ENCODE assay signal across 23 cellular contexts in genomic region chr11:30800904-30801303, GRCh38.
DNase-seq lines count a peak whose midpoint lies in the region; ATAC-seq, FAIRE-seq and TF ChIP-seq lines count a peak whose summit lies in the region.
"Had no signal": no experiment of that assay in that cellular context is flagged by ENCODE, and none has a peak within 500 bp of the region (broad histone marks: within the 10 kb centered on the region; RNA-seq: fewer than 3 reads in every experiment).

No MANE protein-coding gene starts in this region.

- H2AFZ ChIP-seq in HepG2 (ENCODE audit: low read length) = no peak overlapping the region

- H3K4me2 ChIP-seq in HepG2 (ENCODE audit: low read depth, low read length) = no peak overlapping the region
- H3K4me2 ChIP-seq: BLaER1 had no signal

- no peaks in the 10 kb centered on the region for H3K79me2 ChIP-seq in HepG2 (ENCODE audit: insufficient read depth, low read length)

- peaks cover 2 to 28% (median 19%) of the 10 kb centered on the region in 4 donors for H3K4me1 ChIP-seq in liver (ENCODE audit: control insufficient read depth in 4 of 4, insufficient read depth in 4 of 4, low read length in 3 of 4)
- peaks cover 8% of the 10 kb centered on the region; the same call in 1 of the 2 replicates for H3K4me1 ChIP-seq in HepG2 (ENCODE audit: insufficient read depth, low read length)
- H3K4me1 ChIP-seq in psoas muscle = peaks cover 8% of the 10 kb centered on the region
- H3K4me1 ChIP-seq: BE2C, BLaER1 had no signal

- TF ChIP-seq EP300 in HepG2 (IDR thresholded peaks at IDR 0.05; ENCODE audit: low read depth in 2 of 2, low read length in 2 of 2) (no peak), HepG2 (CRISPR knock-in tag; IDR thresholded peaks at IDR 0.05; ENCODE audit: borderline replicate concordance) (no peak)

- H3K4me3 ChIP-seq in liver (ENCODE audit: low read depth in 1 of 3, low read length in 3 of 3) (no peak overlapping the region), HepG2 (replicated peaks in 1 of 3; ENCODE audit: insufficient read depth in 1 of 3, low read depth in 2 of 3, low read length in 3 of 3) (no peak overlapping the region), psoas muscle (no peak overlapping the region)
- H3K4me3 ChIP-seq: BLaER1 had no signal

- no peak for TF ChIP-seq POLR2A in HepG2 (IDR thresholded peaks at IDR 0.05; ENCODE audit: insufficient read depth in 1 of 2, low read depth in 2 of 2, low read length in 2 of 2)

- H3K27me3 ChIP-seq in liver (ENCODE audit: control insufficient read depth in 4 of 4, insufficient read depth in 4 of 4, low read length in 3 of 4) (no peaks in the 10 kb centered on the region), HepG2 (ENCODE audit: control insufficient read depth in 1 of 2, insufficient read depth in 2 of 2, low read length in 2 of 2) (no peaks in the 10 kb centered on the region), psoas muscle (ENCODE audit: insufficient read depth in 3 of 3, low read length in 2 of 3) (no peaks in the 10 kb centered on the region)
- H3K27me3 ChIP-seq: BE2C, BLaER1 had no signal

- CTCF ChIA-PET in HepG2 (lab: Yijun Ruan, JAX; ENCODE audit: low intra/inter-chr PET ratio, low total read pairs) = no interaction called here

- no peaks in the 10 kb centered on the region for H4K20me1 ChIP-seq in HepG2 (ENCODE audit: insufficient read depth, low read length)
- H4K20me1 ChIP-seq: BLaER1 had no signal

- FAIRE-seq in HepG2 (lab: Jason Lieb, UNC) = no peak
- FAIRE-seq in RCC 7860 (lab: Jason Lieb, UNC) = no peak
- FAIRE-seq: A204.1, G401.6, GM12891, GM18507 had no signal

- BruUV-seq in HepG2 (replicated peaks; lab: Mats Ljungman, UMichigan) = no TSS peak

- no peak for DNase-seq in HepG2 (ENCODE audit: low spot score)
- no peak for DNase-seq in left lobe of liver (ENCODE audit: low spot score)
- no peak for DNase-seq in psoas muscle
- no peak for DNase-seq in RCC 7860 (ENCODE audit: low spot score)
- no peak for DNase-seq in DMS153 treated with DMSO at 0.1 percent for 48 hours (lab: John Stamatoyannopoulos, UW; ENCODE audit: unreplicated experiment)
- DNase-seq: 8988T; ACHN; BE2C; C1 segment of cervical spinal cord; CD4-positive, alpha-beta memory T cell; CD4-positive, CD25-positive, alpha-beta regulatory T cell; CD8-positive, alpha-beta memory T cell; COR-L47; DMS 273 treated with DMSO at 0.1 percent for 48 hours; DMS153; DMS79 treated with DMSO at 0.1 percent for 48 hours; GF-D8 had no signal

- intact Hi-C loops in HepG2 (cut with micrococcal nuclease; ENCODE audit: unreplicated experiment) (no loop called here), psoas muscle (cut with DNase I) (no loop called here)

- H3K9ac ChIP-seq in liver (ENCODE audit: low read depth in 1 of 2, low read length in 2 of 2) = no peak overlapping the region
- no peak overlapping the region for H3K9ac ChIP-seq in HepG2 (ENCODE audit: insufficient read depth, low read depth, low read length)
- H3K9ac ChIP-seq: BLaER1 had no signal

- TF ChIP-seq CTCF in liver (IDR thresholded peaks at IDR 0.05; ENCODE audit: low read depth, low read length, missing input control) (no peak), HepG2 (CRISPR knock-in tag; IDR thresholded peaks at IDR 0.05) (no peak), psoas muscle (IDR thresholded peaks at IDR 0.05) (no peak)

- H3K36me3 ChIP-seq in liver (ENCODE audit: control insufficient read depth in 4 of 4, insufficient read depth in 3 of 4, low read depth in 1 of 4, low read length in 3 of 4) (no peaks in the 10 kb centered on the region), HepG2 (replicated peaks in 1 of 2; ENCODE audit: control insufficient read depth in 1 of 2, insufficient read depth in 2 of 2, low read length in 2 of 2) (no peaks in the 10 kb centered on the region), psoas muscle (ENCODE audit: insufficient read depth in 1 of 2, low read depth in 1 of 2) (no peaks in the 10 kb centered on the region)
- H3K36me3 ChIP-seq: BE2C, BLaER1 had no signal

- no peak for TF ChIP-seq RAD21 in liver (IDR thresholded peaks at IDR 0.05)
- TF ChIP-seq RAD21 in HepG2 (CRISPR knock-in tag; IDR thresholded peaks at IDR 0.05) = no peak

- ATAC-seq in HepG2 = no peak
- peak; percentile 71 for ATAC-seq in left lobe of liver
- ATAC-seq in psoas muscle = no peak

- POLR2A ChIA-PET in HepG2 (lab: Yijun Ruan, JAX) = no interaction called here

- H3K9me3 ChIP-seq in liver (ENCODE audit: control insufficient read depth in 4 of 4, low read length in 3 of 4) (no peaks in the 10 kb centered on the region), HepG2 (ENCODE audit: low read length) (no peaks in the 10 kb centered on the region), psoas muscle (peaks cover 1% of the 10 kb centered on the region)
- H3K9me3 ChIP-seq: BE2C, BLaER1 had no signal

- in situ Hi-C loops in HepG2 (cut with HindIII; ENCODE audit: extremely low pct_ligation_motif_present, low pct_unique_long_range_greater_than_20kb) = no loop called here

- H3K27ac ChIP-seq in liver (ENCODE audit: low read depth in 1 of 2, low read length in 2 of 2) (no peak overlapping the region), HepG2 (ENCODE audit: extremely low read length, insufficient read depth, low read length) (no peak overlapping the region), psoas muscle (peak overlapping the region; percentile 32)
- H3K27ac ChIP-seq: BLaER1 had no signal

TF ChIP-seq in liver, 16 proteins besides CTCF, POLR2A, EP300 and RAD21 (continues in another document):
- peak; percentile 25 for TF ChIP-seq FOXA2 (IDR thresholded peaks at IDR 0.05)
- no peak for TF ChIP-seq TAF1 (conservative IDR thresholded peaks at IDR 0.05)
- TF ChIP-seq REST (IDR thresholded peaks at IDR 0.05) = peak; percentile 6
- no peak for TF ChIP-seq HNF4G (IDR thresholded peaks at IDR 0.05)
- TF ChIP-seq RXRA (IDR thresholded peaks at IDR 0.05) = no peak
- peak in 1 of 2 donors; percentile 36 for TF ChIP-seq HNF4A (conservative IDR thresholded peaks at IDR 0.05)
- no peak for TF ChIP-seq EGR1 (IDR thresholded peaks at IDR 0.05; ENCODE audit: low read depth in 2 of 2)
- no peak for TF ChIP-seq SP1 (IDR thresholded peaks at IDR 0.05)
- TF ChIP-seq YY1 (IDR thresholded peaks at IDR 0.05) = no peak

TF ChIP-seq in HepG2, 621 proteins besides CTCF, POLR2A, EP300 and RAD21 (continues in another document):
- TF ChIP-seq ZNF280D (CRISPR knock-in tag; IDR thresholded peaks at IDR 0.05) (no peak), ZNF552 (CRISPR knock-in tag; IDR thresholded peaks at IDR 0.05; ENCODE audit: borderline replicate concordance) (no peak), ZBTB39 (CRISPR knock-in tag; IDR thresholded peaks at IDR 0.05) (no peak), FOSL2 (CRISPR knock-in tag; IDR thresholded peaks at IDR 0.05) (no peak), ATRX (CRISPR knock-in tag; IDR thresholded peaks at IDR 0.05; ENCODE audit: borderline replicate concordance) (no peak), NCOA1 (CRISPR knock-in tag; IDR thresholded peaks at IDR 0.05) (no peak), PRMT3 (CRISPR knock-in tag; IDR thresholded peaks at IDR 0.05; ENCODE audit: borderline replicate concordance, low read depth) (no peak), ARID3A (IDR thresholded peaks at IDR 0.05; ENCODE audit: low read depth, low read length) (no peak), FOXA3 (CRISPR knock-in tag; IDR thresholded peaks at IDR 0.05) (no peak)
